Comparison of ENCODE assay signal across 26 cellular contexts in genomic region chr16:74261068-74261467, GRCh38.
"Had no signal": no experiment of that assay in that cellular context is flagged by ENCODE, and none has a peak within 500 bp of the region (broad histone marks: within the 10 kb centered on the region; RNA-seq: fewer than 3 reads in every experiment).

No MANE protein-coding gene starts in this region.

- H3K27ac ChIP-seq: Peyer's patch, RWPE1, SJCRH30, VCaP had no signal

- ATAC-seq: activated naive CD4-positive, alpha-beta T cell treated with anti-CD3 and anti-CD28 coated beads, Interleukin-2, amount 50 U/mL, for 72 hours; activated naive CD8-positive, alpha-beta T cell treated with anti-CD3 and anti-CD28 coated beads, Interleukin-2, amount 50 U/mL, for 24 hours; activated T-cell treated with anti-CD3 and anti-CD28 coated beads, Interleukin-2, amount 50 U/mL, for 4 hours had no signal

- H3K36me3 ChIP-seq: Peyer's patch, SJCRH30 had no signal

- H3K4me2 ChIP-seq: SK-N-SH had no signal

- H3K4me1 ChIP-seq: Peyer's patch, SJCRH30 had no signal

- H3K9me3 ChIP-seq: Peyer's patch, SJCRH30, SK-N-SH had no signal

- H3K9ac ChIP-seq: SK-N-SH had no signal

- H3K4me3 ChIP-seq: Peyer's patch, SJCRH30 had no signal

- H3K27me3 ChIP-seq: Peyer's patch, SJCRH30 had no signal

- DNase-seq: activated CD4-positive, alpha-beta memory T cell treated with anti-CD3 and anti-CD28 coated beads for 36 hours; activated CD4-positive, alpha-beta T cell treated with anti-CD3 and anti-CD28 coated beads, Interleukin-2, amount 10 ng/mL, durations not matched to agents 7 days and 5 days; activated CD4-positive, CD25-positive, alpha-beta regulatory T cell; activated CD8-positive, alpha-beta memory T cell treated with anti-CD3 and anti-CD28 coated beads for 24 hours; activated effector memory CD4-positive, alpha-beta T cell treated with anti-CD3 and anti-CD28 coated beads, Interleukin-2, amount 50 U/mL, for 16 hours; activated naive CD4-positive, alpha-beta T cell treated with Interleukin-2 at 50 U/mL for 16 hours; activated naive CD8-positive, alpha-beta T cell treated with anti-CD3 and anti-CD28 coated beads, Interleukin-2, amount 50 U/mL, for 24 hours; activated T-cell treated with anti-CD3 and anti-CD28 coated beads, Interleukin-2, amount 50 U/mL, for 4 hours; amniotic stem cell; NCI-H1048; NCI-H146; NCI-H1930; NCI-H2171 treated with DMSO at 0.1 percent for 48 hours; NCI-H345; NCI-H510A; NCI-H526 treated with DMSO at 0.1 percent for 48 hours; NK-92 treated with Interleukin-12 subunit alpha and Interleukin-12 subunit beta, amount 100 ng/mL, for 24 hours; OCI-M1; Peyer's patch; Right ventricle myocardium superior; SJCRH30; SK-N-SH; T-helper 1 cell had no signal
